16 cellular contexts compared by ENCODE assay signal in the genomic region with DNA sequence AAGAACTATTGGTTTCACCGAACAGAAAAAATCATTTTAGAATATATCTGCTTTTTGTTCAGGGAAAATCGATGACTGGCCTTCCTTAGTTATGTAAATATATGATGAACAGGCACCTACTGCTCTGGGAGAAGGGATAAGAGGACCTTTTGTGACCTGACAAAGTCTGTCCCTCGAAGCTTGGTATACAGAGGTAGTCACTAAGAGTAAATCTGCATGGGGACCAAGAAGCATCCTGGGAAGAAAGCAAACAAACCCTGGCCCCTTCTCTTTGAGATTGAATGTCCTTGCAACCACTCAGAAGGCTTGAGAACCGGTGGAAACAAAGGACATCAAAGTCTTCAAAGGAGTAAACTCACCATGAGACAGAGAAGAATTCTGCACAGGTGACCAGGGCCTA. TPM values are rescaled to one million over a fixed set of nuclear protein-coding genes. Genes with fewer than 3 reads are reported as not detected.
"Had no signal": no experiment of that assay in that cellular context is flagged by ENCODE, and none has a peak within 500 bp of the region (broad histone marks: within the 10 kb centered on the region; RNA-seq: fewer than 3 reads in every experiment).

No MANE protein-coding gene starts in this region.

- ATAC-seq: activated CD4-positive, alpha-beta T cell treated with anti-CD3 and anti-CD28 coated beads for 36 hours; activated CD8-positive, alpha-beta T cell treated with anti-CD3 and anti-CD28 coated beads for 36 hours; activated T-cell treated with anti-CD3 and anti-CD28 coated beads, Interleukin-2, amount 50 U/mL, for 4 hours; gastroesophageal sphincter; natural killer cell; stimulated activated effector memory CD8-positive, alpha-beta T cell treated with anti-CD3 and anti-CD28 coated beads, Interleukin-12 subunit alpha, Interleukin-12 subunit beta, amount 100 ng/mL, for 72 hours; T-helper 17 cell had no signal

- H3K9me3 ChIP-seq: adrenal gland, gastroesophageal sphincter, ovary, vagina had no signal

- H3K4me3 ChIP-seq: adrenal gland, cardiac muscle cell, gastroesophageal sphincter, ovary, vagina had no signal

- H3K36me3 Mint-ChIP-seq: activated naive CD4-positive, alpha-beta T cell treated with anti-CD3 and anti-CD28 coated beads, Interleukin-2, amount 50 U/mL, for 24 hours; natural killer cell; stimulated activated effector memory CD8-positive, alpha-beta T cell treated with anti-CD3 and anti-CD28 coated beads, Interleukin-12 subunit alpha, Interleukin-12 subunit beta, amount 100 ng/mL, for 72 hours had no signal

- H3K27me3 ChIP-seq: adrenal gland, cardiac muscle cell, gastroesophageal sphincter, ovary, vagina had no signal

- H3K36me3 ChIP-seq: adrenal gland, cardiac muscle cell, gastroesophageal sphincter, ovary, vagina, WERI-Rb-1 had no signal

- H3K9me3 Mint-ChIP-seq: activated CD8-positive, alpha-beta T cell treated with anti-CD3 and anti-CD28 coated beads for 36 hours; activated naive CD4-positive, alpha-beta T cell treated with anti-CD3 and anti-CD28 coated beads, Interleukin-2, amount 50 U/mL, for 24 hours; activated T-cell treated with anti-CD3 and anti-CD28 coated beads, Interleukin-2, amount 50 U/mL, for 4 hours; natural killer cell; stimulated activated effector memory CD8-positive, alpha-beta T cell treated with anti-CD3 and anti-CD28 coated beads, Interleukin-12 subunit alpha, Interleukin-12 subunit beta, amount 100 ng/mL, for 72 hours had no signal

- DNase-seq: activated CD4-positive, alpha-beta T cell treated with anti-CD3 and anti-CD28 coated beads for 36 hours; activated CD8-positive, alpha-beta T cell treated with anti-CD3 and anti-CD28 coated beads for 36 hours; activated effector memory CD4-positive, alpha-beta T cell treated with anti-CD3 and anti-CD28 coated beads, Interleukin-2, amount 50 U/mL, for 16 hours; activated T-cell treated with anti-CD3 and anti-CD28 coated beads, Interleukin-2, amount 50 U/mL, for 4 hours; erythroblast; mesenchymal stem cell; natural killer cell; ovary; T-helper 17 cell; WERI-Rb-1 had no signal

- H3K27ac ChIP-seq: adrenal gland, cardiac muscle cell, gastroesophageal sphincter, ovary, vagina, WERI-Rb-1 had no signal

- H3K4me1 ChIP-seq: adrenal gland, gastroesophageal sphincter, vagina had no signal

- H3K27ac Mint-ChIP-seq: activated CD4-positive, alpha-beta T cell treated with anti-CD3 and anti-CD28 coated beads for 36 hours; activated CD8-positive, alpha-beta T cell treated with anti-CD3 and anti-CD28 coated beads for 36 hours; activated naive CD4-positive, alpha-beta T cell treated with anti-CD3 and anti-CD28 coated beads, Interleukin-2, amount 50 U/mL, for 24 hours; natural killer cell; stimulated activated effector memory CD8-positive, alpha-beta T cell treated with anti-CD3 and anti-CD28 coated beads, Interleukin-12 subunit alpha, Interleukin-12 subunit beta, amount 100 ng/mL, for 72 hours; T-helper 17 cell had no signal

- H3K27me3 Mint-ChIP-seq: activated CD4-positive, alpha-beta T cell treated with anti-CD3 and anti-CD28 coated beads for 36 hours; activated CD8-positive, alpha-beta T cell treated with anti-CD3 and anti-CD28 coated beads for 36 hours; activated naive CD4-positive, alpha-beta T cell treated with anti-CD3 and anti-CD28 coated beads, Interleukin-2, amount 50 U/mL, for 24 hours; T-helper 17 cell had no signal

- H3K4me3 Mint-ChIP-seq: activated CD4-positive, alpha-beta T cell treated with anti-CD3 and anti-CD28 coated beads for 36 hours; activated CD8-positive, alpha-beta T cell treated with anti-CD3 and anti-CD28 coated beads for 36 hours; activated naive CD4-positive, alpha-beta T cell treated with anti-CD3 and anti-CD28 coated beads, Interleukin-2, amount 50 U/mL, for 24 hours; activated T-cell treated with anti-CD3 and anti-CD28 coated beads, Interleukin-2, amount 50 U/mL, for 4 hours; natural killer cell; stimulated activated effector memory CD8-positive, alpha-beta T cell treated with anti-CD3 and anti-CD28 coated beads, Interleukin-12 subunit alpha, Interleukin-12 subunit beta, amount 100 ng/mL, for 72 hours; T-helper 17 cell had no signal

- H3K4me1 Mint-ChIP-seq: activated CD4-positive, alpha-beta T cell treated with anti-CD3 and anti-CD28 coated beads for 36 hours; activated naive CD4-positive, alpha-beta T cell treated with anti-CD3 and anti-CD28 coated beads, Interleukin-2, amount 50 U/mL, for 24 hours; natural killer cell; stimulated activated effector memory CD8-positive, alpha-beta T cell treated with anti-CD3 and anti-CD28 coated beads, Interleukin-12 subunit alpha, Interleukin-12 subunit beta, amount 100 ng/mL, for 72 hours; T-helper 17 cell had no signal

RNA-seq across cellular contexts. Expression of a gene that starts 52.3 kb away (rescaled TPM):
- total RNA-seq: activated T-cell treated with anti-CD3 and anti-CD28 coated beads, Interleukin-2, amount 50 U/mL, for 4 hours; natural killer cell had no signal
